21 cellular contexts compared by ENCODE assay signal in genomic region chr9:14912849-14913248, GRCh38. TPM values are rescaled to one million over a fixed set of nuclear protein-coding genes. Genes with fewer than 3 reads are reported as not detected.
"Had no signal": no experiment of that assay in that cellular context is flagged by ENCODE, and none has a peak within 500 bp of the region (broad histone marks: within the 10 kb centered on the region; RNA-seq: fewer than 3 reads in every experiment).

No MANE protein-coding gene starts in this region.

- H3K27me3 ChIP-seq: esophagus squamous epithelium, gastroesophageal sphincter, pancreas, tibial artery, upper lobe of right lung, vagina had no signal

- ATAC-seq: gastroesophageal sphincter; natural killer cell treated with Interleukin-12 subunit alpha and Interleukin-12 subunit beta and Interleukin-15 and Interleukin-18, amount 100 ng/mL, for 72 hours; right cardiac atrium; stimulated activated memory B cell treated with anti-CD40 and anti-IgM and Interleukin-4, amounts not matched to agents 10 μg/mL and 1 μg/mL and 100 μg/mL, for 72 hours; upper lobe of right lung had no signal

- H3K9me3 ChIP-seq: esophagus squamous epithelium, gastroesophageal sphincter, pancreas, spleen, tibial artery, upper lobe of right lung, vagina had no signal

- H3K4me3 ChIP-seq: esophagus squamous epithelium, gastroesophageal sphincter, pancreas, spleen, tibial artery, upper lobe of right lung, vagina had no signal

- H3K36me3 ChIP-seq: esophagus squamous epithelium, gastroesophageal sphincter, pancreas, spleen, tibial artery, upper lobe of right lung, vagina had no signal

- FAIRE-seq: endometrium, keratinocyte, pancreas had no signal

- H3K27ac ChIP-seq: esophagus squamous epithelium, gastroesophageal sphincter, spleen, tibial artery, upper lobe of right lung, vagina had no signal

- DNase-seq: effector memory CD4-positive, alpha-beta T cell; esophagus squamous epithelium; foreskin fibroblast; glutamatergic neuron; immature natural killer cell; mammary epithelial cell; occipital lobe; pancreas; right cardiac atrium; spleen; stimulated activated CD4-positive, alpha-beta T cell treated with anti-CD3 and anti-CD28 coated beads, Interleukin-15, amount 100 ng/mL, for 24 hours; stimulated activated CD4-positive, alpha-beta T cell treated with anti-CD3 and anti-CD28 coated beads, Interleukin-1b, Interleukin-23, amount 100 ng/mL, for 48 hours; stimulated activated CD4-positive, alpha-beta T cell treated with anti-CD3 and anti-CD28 coated beads, Interleukin-4, amount 100 ng/mL, for 24 hours; tibial artery; upper lobe of right lung had no signal

RNA-seq across cellular contexts. Expression of gene FREM1, which starts 2.6 kb away (rescaled TPM):
- total RNA-seq: mammary epithelial cell; natural killer cell treated with Interleukin-12 subunit alpha and Interleukin-12 subunit beta and Interleukin-15 and Interleukin-18, amount 100 ng/mL, for 72 hours had no signal
- polyA plus RNA-seq: immature natural killer cell, mammary epithelial cell had no signal
